10 cellular contexts compared by ENCODE assay signal in the genomic region with DNA sequence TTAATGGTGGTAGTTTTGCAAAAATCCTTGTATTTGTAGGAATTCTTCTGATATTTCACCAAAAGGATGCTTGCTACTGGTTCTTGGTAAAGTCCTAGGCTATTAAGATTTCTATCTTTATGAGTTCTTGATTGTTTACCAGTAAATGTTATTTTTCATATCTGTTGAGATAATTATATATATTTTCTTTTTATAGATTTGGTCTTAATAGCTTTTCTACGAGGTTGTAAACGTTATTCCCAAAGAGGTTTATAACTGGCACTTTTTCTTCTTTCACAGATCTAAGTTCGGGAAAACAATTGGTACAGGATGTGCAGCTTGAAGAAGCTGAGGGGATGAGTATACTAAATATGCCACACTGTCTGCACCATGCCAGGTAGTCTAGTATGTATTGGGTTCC.
"Had no signal": no experiment of that assay in that cellular context is flagged by ENCODE, and none has a peak within 500 bp of the region (broad histone marks: within the 10 kb centered on the region; RNA-seq: fewer than 3 reads in every experiment).

No MANE protein-coding gene starts in this region.

- FAIRE-seq: HepG2 had no signal

- H3K9ac ChIP-seq: GM23248 had no signal

- H3K4me1 ChIP-seq: HAP-1 had no signal

- H3K9me3 Mint-ChIP-seq: HFFc6 had no signal

- H3K4me3 ChIP-seq: GM23248, HAP-1 had no signal

- ATAC-seq: HCT116, HepG2 had no signal

- DNase-seq: GM23248, GOT3, H7, HFFc6, KG1 had no signal

- H3K36me3 ChIP-seq: HAP-1 had no signal

- H2AFZ ChIP-seq: GM23248 had no signal

- H3K9me3 ChIP-seq: HAP-1 had no signal

- H3K27ac Mint-ChIP-seq: HFFc6, IgD-negative memory B cell had no signal

- H3K27ac ChIP-seq: GM23248, HL-60 had no signal

- H3K4me3 Mint-ChIP-seq: HFFc6, IgD-negative memory B cell had no signal
